28 cellular contexts compared by ENCODE assay signal in genomic region chrX:104309169-104309568, GRCh38. TPM values are rescaled to one million over a fixed set of nuclear protein-coding genes. Genes with fewer than 3 reads are reported as not detected.
DNase-seq lines count a peak whose midpoint lies in the region; ATAC-seq and TF ChIP-seq lines count a peak whose summit lies in the region.
"Had no signal": no experiment of that assay in that cellular context is flagged by ENCODE, and none has a peak within 500 bp of the region (broad histone marks: within the 10 kb centered on the region; RNA-seq: fewer than 3 reads in every experiment).

No MANE protein-coding gene starts in this region.

- no peaks in the 10 kb centered on the region for H3K9me3 ChIP-seq in naive thymus-derived CD4-positive, alpha-beta T cell (ENCODE audit: control insufficient read depth in 2 of 3, low read length in 3 of 3)
- H3K9me3 ChIP-seq: gastrocnemius medialis, lower lobe of right lung, prostate gland, stomach, transverse colon had no signal

- no peaks in the 10 kb centered on the region for H3K4me1 Mint-ChIP-seq in osteocyte (ENCODE audit: unreplicated experiment)
- H3K4me1 Mint-ChIP-seq in naive thymus-derived CD4-positive, alpha-beta T cell, result no peaks in the 10 kb centered on the region
- no peaks in the 10 kb centered on the region for H3K4me1 Mint-ChIP-seq in T-helper 2 cell treated with Interferon-gamma antibody and Interleukin-4, amounts not matched to agents 5 μg/mL and 100 μg/mL, for 36 hours (ENCODE audit: low read depth)
- H3K4me1 Mint-ChIP-seq: activated naive CD8-positive, alpha-beta T cell treated with anti-CD3 and anti-CD28 coated beads for 36 hours had no signal

- H3K36me3 Mint-ChIP-seq in osteocyte (ENCODE audit: unreplicated experiment), result no peaks in the 10 kb centered on the region
- no peaks in the 10 kb centered on the region for H3K36me3 Mint-ChIP-seq in naive thymus-derived CD4-positive, alpha-beta T cell
- no peaks in the 10 kb centered on the region for H3K36me3 Mint-ChIP-seq in T-helper 2 cell treated with Interferon-gamma antibody and Interleukin-4, amounts not matched to agents 5 μg/mL and 100 μg/mL, for 36 hours (ENCODE audit: low read depth)
- H3K36me3 Mint-ChIP-seq: activated naive CD8-positive, alpha-beta T cell treated with anti-CD3 and anti-CD28 coated beads for 36 hours; CD8-positive, alpha-beta T cell had no signal

- CTCF ChIA-PET in naive thymus-derived CD4-positive, alpha-beta T cell (lab: Charles Lee), result no interaction called here

- TF ChIP-seq CTCF in HFF-Myc (IDR thresholded peaks at IDR 0.05; ENCODE audit: low read depth, low read length, missing control alignments) (peak; percentile 6), astrocyte of the spinal cord (IDR thresholded peaks at IDR 0.05; ENCODE audit: low read depth, low read length) (peak; percentile 3), osteocyte (IDR thresholded peaks at IDR 0.05) (no peak)

- intact Hi-C loops in naive thymus-derived CD4-positive, alpha-beta T cell (cut with micrococcal nuclease), result no loop called here

- H3K36me3 ChIP-seq in naive thymus-derived CD4-positive, alpha-beta T cell (ENCODE audit: control insufficient read depth in 2 of 3, insufficient read depth in 3 of 3, low read length in 3 of 3), result no peaks in the 10 kb centered on the region
- H3K36me3 ChIP-seq: gastrocnemius medialis, lower lobe of right lung, prostate gland, stomach, transverse colon had no signal

- H3K27ac Mint-ChIP-seq in osteocyte (ENCODE audit: unreplicated experiment), result no peak overlapping the region
- H3K27ac Mint-ChIP-seq in naive thymus-derived CD4-positive, alpha-beta T cell, result no peak overlapping the region
- H3K27ac Mint-ChIP-seq in T-helper 2 cell treated with Interferon-gamma antibody and Interleukin-4, amounts not matched to agents 5 μg/mL and 100 μg/mL, for 36 hours, result no peak overlapping the region
- H3K27ac Mint-ChIP-seq: activated naive CD8-positive, alpha-beta T cell treated with anti-CD3 and anti-CD28 coated beads for 36 hours; activated T-helper 2 cell treated with anti-CD3 and anti-CD28 coated beads, Interferon-gamma antibody, Interleukin-2, Interleukin-4, amounts not matched to agents 10 μg/mL and 5 μg/mL and 100 μg/mL, durations not matched to agents 14 hours and 24 hours and 36 hours; CD8-positive, alpha-beta T cell had no signal

- DNase-seq in D341Med (ENCODE audit: low spot score), result peak; percentile 15
- no peak for DNase-seq in HFF-Myc (ENCODE audit: extremely low read depth, low read depth)
- DNase-seq in astrocyte of the spinal cord (ENCODE audit: low read depth, low spot score), result no peak
- peak; percentile 6 for DNase-seq in iPS-NIHi11 (ENCODE audit: low spot score)
- no peak for DNase-seq in osteocyte (ENCODE audit: extremely low spot score, unreplicated experiment)
- no peak for DNase-seq in naive thymus-derived CD4-positive, alpha-beta T cell
- no peak for DNase-seq in T-helper 2 cell treated with Interferon-gamma antibody and Interleukin-4, amounts not matched to agents 5 μg/mL and 100 μg/mL, for 36 hours (ENCODE audit: low spot score)
- DNase-seq: activated CD4-positive, alpha-beta T cell treated with anti-CD3 and anti-CD28 coated beads, Interleukin-2, amount 50 U/mL, for 48 hours; activated CD8-positive, alpha-beta memory T cell treated with anti-CD3 and anti-CD28 coated beads, Interleukin-2, amount 50 U/mL, for 4 hours; activated naive CD8-positive, alpha-beta T cell treated with anti-CD3 and anti-CD28 coated beads for 36 hours; CD8-positive, alpha-beta T cell; erythroblast; gastrocnemius medialis; kidney; lower lobe of right lung; NCI-H1048; NCI-H187; NCI-H69; stomach; transverse colon had no signal

- H3K9me3 Mint-ChIP-seq in osteocyte (ENCODE audit: unreplicated experiment), result no peaks in the 10 kb centered on the region
- H3K9me3 Mint-ChIP-seq in naive thymus-derived CD4-positive, alpha-beta T cell, result peaks cover 0 to 2% (median 0%) of the 10 kb centered on the region in 11 donors
- no peaks in the 10 kb centered on the region for H3K9me3 Mint-ChIP-seq in T-helper 2 cell treated with Interferon-gamma antibody and Interleukin-4, amounts not matched to agents 5 μg/mL and 100 μg/mL, for 36 hours
- H3K9me3 Mint-ChIP-seq: activated naive CD8-positive, alpha-beta T cell treated with anti-CD3 and anti-CD28 coated beads for 36 hours; activated T-helper 2 cell treated with anti-CD3 and anti-CD28 coated beads, Interferon-gamma antibody, Interleukin-2, Interleukin-4, amounts not matched to agents 10 μg/mL and 5 μg/mL and 100 μg/mL, durations not matched to agents 14 hours and 24 hours and 36 hours; CD8-positive, alpha-beta T cell had no signal

- H3K4me3 ChIP-seq in HFF-Myc (replicated peaks; ENCODE audit: low read depth, low read length), result no peak overlapping the region
- H3K4me3 ChIP-seq in astrocyte of the spinal cord (ENCODE audit: low read depth, low read length), result no peak overlapping the region
- no peak overlapping the region for H3K4me3 ChIP-seq in naive thymus-derived CD4-positive, alpha-beta T cell (ENCODE audit: low read length)
- H3K4me3 ChIP-seq: gastrocnemius medialis, lower lobe of right lung, prostate gland, stomach, transverse colon had no signal

- H3K4me1 ChIP-seq in naive thymus-derived CD4-positive, alpha-beta T cell (ENCODE audit: control insufficient read depth in 2 of 2, insufficient read depth in 2 of 2, low read length in 2 of 2), result no peaks in the 10 kb centered on the region
- H3K4me1 ChIP-seq: gastrocnemius medialis, lower lobe of right lung, prostate gland, stomach, transverse colon had no signal

- POLR2A ChIA-PET in naive thymus-derived CD4-positive, alpha-beta T cell (lab: Charles Lee), result no interaction called here

- no peak overlapping the region for H3K27ac ChIP-seq in naive thymus-derived CD4-positive, alpha-beta T cell (ENCODE audit: low read depth, low read length)
- H3K27ac ChIP-seq: gastrocnemius medialis, HL-60, lower lobe of right lung, prostate gland, stomach, transverse colon, VCaP had no signal

- in situ Hi-C loops in astrocyte of the spinal cord (cut with HindIII; ENCODE audit: low sequenced_read_pairs), result no loop called here

- H3K27me3 Mint-ChIP-seq in osteocyte (ENCODE audit: unreplicated experiment), result no peaks in the 10 kb centered on the region
- no peaks in the 10 kb centered on the region for H3K27me3 Mint-ChIP-seq in naive thymus-derived CD4-positive, alpha-beta T cell
- no peaks in the 10 kb centered on the region for H3K27me3 Mint-ChIP-seq in T-helper 2 cell treated with Interferon-gamma antibody and Interleukin-4, amounts not matched to agents 5 μg/mL and 100 μg/mL, for 36 hours (ENCODE audit: low read depth)
- H3K27me3 Mint-ChIP-seq: activated naive CD8-positive, alpha-beta T cell treated with anti-CD3 and anti-CD28 coated beads for 36 hours had no signal

- ATAC-seq in GM18520 (IDR thresholded peaks at IDR 0.05; ENCODE audit: unreplicated experiment), result no peak
- no peak for ATAC-seq in naive thymus-derived CD4-positive, alpha-beta T cell
- ATAC-seq: CD8-positive, alpha-beta T cell; gastrocnemius medialis; lower lobe of right lung had no signal

- no peaks in the 10 kb centered on the region for H3K27me3 ChIP-seq in naive thymus-derived CD4-positive, alpha-beta T cell (ENCODE audit: control insufficient read depth in 2 of 2, insufficient read depth in 2 of 2, low read length in 2 of 2)
- H3K27me3 ChIP-seq: gastrocnemius medialis, transverse colon had no signal

- no peak overlapping the region for H3K4me3 Mint-ChIP-seq in osteocyte (ENCODE audit: unreplicated experiment)
- H3K4me3 Mint-ChIP-seq in naive thymus-derived CD4-positive, alpha-beta T cell, result no peak overlapping the region
- H3K4me3 Mint-ChIP-seq in T-helper 2 cell treated with Interferon-gamma antibody and Interleukin-4, amounts not matched to agents 5 μg/mL and 100 μg/mL, for 36 hours, result no peak overlapping the region
- H3K4me3 Mint-ChIP-seq: activated naive CD8-positive, alpha-beta T cell treated with anti-CD3 and anti-CD28 coated beads for 36 hours; CD8-positive, alpha-beta T cell; neural crest cell had no signal

RNA-seq across cellular contexts. Expression of gene ESX1, which starts 54.4 kb away (rescaled TPM):
- not detected in 2 replicates for total RNA-seq in osteocyte
- not detected for total RNA-seq in naive thymus-derived CD4-positive, alpha-beta T cell
- not detected for polyA plus RNA-seq in naive thymus-derived CD4-positive, alpha-beta T cell
- total RNA-seq: activated naive CD8-positive, alpha-beta T cell treated with anti-CD3 and anti-CD28 coated beads for 36 hours; CD8-positive, alpha-beta T cell; cerebellum; gastrocnemius medialis; kidney; lower lobe of right lung; mucosa of gallbladder; neural crest cell; stomach; transverse colon had no signal
- polyA plus RNA-seq: stomach had no signal

Comparison
In these comparisons a context has a peak if more than half of its experiments do, and no peak if none do; other contexts are left out.
1. DNase-seq: peak in D341Med (single experiment) and iPS-NIHi11 (single experiment); none in HFF-Myc (single experiment), astrocyte of the spinal cord (single experiment), osteocyte (single experiment), naive thymus-derived CD4-positive, alpha-beta T cell (0 of 9) and T-helper 2 cell treated with Interferon-gamma antibody and Interleukin-4, amounts not matched to agents 5 μg/mL and 100 μg/mL, for 36 hours (single experiment).